Comparison of ENCODE assay signal across 22 cellular contexts in the genomic region with DNA sequence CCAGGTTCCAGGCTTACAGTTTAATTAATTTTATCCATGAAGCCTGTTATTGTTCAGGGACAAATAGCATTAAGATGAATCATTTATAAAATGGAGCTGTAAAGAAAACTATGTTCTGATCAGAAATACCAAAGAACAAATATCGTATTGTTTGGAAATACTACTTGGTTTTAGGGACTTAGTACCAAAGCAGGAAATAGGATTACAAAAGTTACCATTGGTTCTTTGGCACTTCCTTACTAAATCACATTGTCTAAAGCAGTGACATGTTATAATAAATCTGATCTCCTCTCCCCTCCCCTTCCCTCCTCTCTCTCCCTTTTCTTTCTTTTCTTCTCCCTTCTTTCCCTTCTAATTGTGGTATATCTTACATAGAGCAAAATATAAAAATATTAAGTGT. TPM values are rescaled to one million over a fixed set of nuclear protein-coding genes. Genes with fewer than 3 reads are reported as not detected.
DNase-seq lines count a peak whose midpoint lies in the region; ATAC-seq, FAIRE-seq and TF ChIP-seq lines count a peak whose summit lies in the region.
"Had no signal": no experiment of that assay in that cellular context is flagged by ENCODE, and none has a peak within 500 bp of the region (broad histone marks: within the 10 kb centered on the region; RNA-seq: fewer than 3 reads in every experiment).

No MANE protein-coding gene starts in this region.

- TF ChIP-seq CTCF in body of pancreas (IDR thresholded peaks at IDR 0.05) (no peak), pancreas (IDR thresholded peaks at IDR 0.05) (no peak)

- H2AFZ ChIP-seq in ACC112 (ENCODE audit: low read length, unreplicated experiment), result peak overlapping the region; percentile 17

- CTCF ChIA-PET in HEK293T (lab: Yijun Ruan, JAX), result interaction anchor here (0.7 kb wide), 1 partner anchor 8 kb away, joined by 3 read pairs; no protein-coding TSS in a partner anchor

- H3K36me3 ChIP-seq in ACC112 (ENCODE audit: insufficient read depth, low read length) (no peaks in the 10 kb centered on the region), body of pancreas (replicated peaks in 1 of 2; ENCODE audit: insufficient read depth in 1 of 2, low read depth in 2 of 2) (no peaks in the 10 kb centered on the region), pancreas (no peaks in the 10 kb centered on the region)
- H3K36me3 ChIP-seq: BLaER1 treated with 17β-estradiol and CSF1 and Interleukin-3, amounts not matched to agents 10 nM and 100 nM; MG63 had no signal

- H3K4me3 ChIP-seq in ACC112 (ENCODE audit: low read depth, low read length), result no peak overlapping the region
- no peak overlapping the region for H3K4me3 ChIP-seq in body of pancreas
- H3K4me3 ChIP-seq in pancreas, result no peak overlapping the region
- H3K4me3 ChIP-seq: A549; BLaER1 treated with 17β-estradiol and CSF1 and Interleukin-3, amounts not matched to agents 10 nM and 100 nM; MG63 had no signal

- DNase-seq in NCI-H460 (ENCODE audit: extremely low read depth, low read depth) (peak; percentile 6), body of pancreas (no peak), pancreas (no peak), HEK293T (ENCODE audit: extremely low spot score) (no peak), iPS-NIHi7 (ENCODE audit: extremely low spot score) (no peak)
- DNase-seq: CD8-positive, alpha-beta T cell; DMS79; IMR-90; Karpas-422; MG63; NCI-H1048; NCI-H1436; NCI-H2029; NCI-H2171; NCI-H526 treated with DMSO at 0.1 percent for 48 hours; RPMI8226; SIG-M5 had no signal

- intact Hi-C loops in body of pancreas (cut with DNase I), result no loop called here
- intact Hi-C loops in pancreas (cut with DNase I), result no loop called here

- ATAC-seq in body of pancreas (peak; percentile 97), pancreas (peak; percentile 45 to 86 (median 78)), GM21423 (IDR thresholded peaks at IDR 0.05; ENCODE audit: unreplicated experiment) (no peak)
- ATAC-seq: A549; CD8-positive, alpha-beta T cell had no signal

- H3K79me2 ChIP-seq in ACC112 (ENCODE audit: control insufficient read depth, insufficient read depth, low read length, unreplicated experiment), result no peaks in the 10 kb centered on the region

- no peaks in the 10 kb centered on the region for H3K4me1 ChIP-seq in ACC112 (ENCODE audit: control insufficient read depth, insufficient read depth, low read length, unreplicated experiment)
- no peaks in the 10 kb centered on the region for H3K4me1 ChIP-seq in body of pancreas
- H3K4me1 ChIP-seq in pancreas, result peaks cover 0 to 9% (median 0%) of the 10 kb centered on the region in 3 donors
- H3K4me1 ChIP-seq: A549; BLaER1 treated with 17β-estradiol and CSF1 and Interleukin-3, amounts not matched to agents 10 nM and 100 nM had no signal

- POLR2A ChIA-PET in HEK293T (lab: Yijun Ruan, JAX), result no interaction called here

- H3K9me3 ChIP-seq in body of pancreas (no peaks in the 10 kb centered on the region), pancreas (no peaks in the 10 kb centered on the region)
- H3K9me3 ChIP-seq: A549, MG63 had no signal

- no peak overlapping the region for H3K27ac ChIP-seq in ACC112 (ENCODE audit: low read depth, low read length)
- peak overlapping the region in 3 of 4 donors; percentile 54 to 79 (median 55) for H3K27ac ChIP-seq in body of pancreas
- H3K27ac ChIP-seq in pancreas, result peak overlapping the region in 3 of 4 donors; percentile 13 to 55 (median 38)
- H3K27ac ChIP-seq: A549; BLaER1 treated with 17β-estradiol and CSF1 and Interleukin-3, amounts not matched to agents 10 nM and 100 nM had no signal

- 63 to 76% methylated on average over 1 of the region's 1 CpG for WGBS in body of pancreas, 2 donors
- 52 to 67% methylated on average over 1 of the region's 1 CpG for WGBS in pancreas, 2 donors

- TF ChIP-seq POLR2A in body of pancreas (IDR thresholded peaks at IDR 0.05), result no peak

- H3K27me3 ChIP-seq in ACC112 (ENCODE audit: insufficient read depth, low read length), result 0 out of 2 replicates have a peak, but pooled peaks cover 6% of the 10 kb centered on the region
- H3K27me3 ChIP-seq in body of pancreas, result no peaks in the 10 kb centered on the region
- H3K27me3 ChIP-seq in pancreas, result no peaks in the 10 kb centered on the region
- H3K27me3 ChIP-seq: BLaER1 treated with 17β-estradiol and CSF1 and Interleukin-3, amounts not matched to agents 10 nM and 100 nM had no signal

- FAIRE-seq in pancreas (lab: Jason Lieb, UNC), result peak; percentile 26
- FAIRE-seq: A549, H1 had no signal

TF ChIP-seq in HEK293T, 16 proteins besides CTCF, POLR2A, EP300 and RAD21:
- TF ChIP-seq LEF1 (IDR thresholded peaks at IDR 0.05; ENCODE audit: borderline replicate concordance), result no peak
- TF ChIP-seq ELF4 (IDR thresholded peaks at IDR 0.05), result no peak
- TF ChIP-seq NFRKB (IDR thresholded peaks at IDR 0.05), result no peak
- TF ChIP-seq, protein P1, sequence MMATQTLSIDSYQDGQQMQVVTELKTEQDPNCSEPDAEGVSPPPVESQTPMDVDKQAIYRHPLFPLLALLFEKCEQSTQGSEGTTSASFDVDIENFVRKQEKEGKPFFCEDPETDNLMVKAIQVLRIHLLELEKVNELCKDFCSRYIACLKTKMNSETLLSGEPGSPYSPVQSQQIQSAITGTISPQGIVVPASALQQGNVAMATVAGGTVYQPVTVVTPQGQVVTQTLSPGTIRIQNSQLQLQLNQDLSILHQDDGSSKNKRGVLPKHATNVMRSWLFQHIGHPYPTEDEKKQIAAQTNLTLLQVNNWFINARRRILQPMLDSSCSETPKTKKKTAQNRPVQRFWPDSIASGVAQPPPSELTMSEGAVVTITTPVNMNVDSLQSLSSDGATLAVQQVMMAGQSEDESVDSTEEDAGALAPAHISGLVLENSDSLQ (IDR thresholded peaks at IDR 0.05), result no peak
- no peak for TF ChIP-seq L3MBTL2 (conservative IDR thresholded peaks at IDR 0.05)
- no peak for TF ChIP-seq BHLHE40 (IDR thresholded peaks at IDR 0.05; ENCODE audit: borderline replicate concordance)
- TF ChIP-seq FOXM1 (IDR thresholded peaks at IDR 0.05; ENCODE audit: borderline replicate concordance), result no peak
- TF ChIP-seq ZNF384 (IDR thresholded peaks at IDR 0.05), result no peak
- TF ChIP-seq HDGF (IDR thresholded peaks at IDR 0.05; ENCODE audit: borderline replicate concordance), result no peak
- TF ChIP-seq TARDBP (IDR thresholded peaks at IDR 0.05), result no peak
- no peak for TF ChIP-seq CTBP1 (IDR thresholded peaks at IDR 0.05; ENCODE audit: borderline replicate concordance)
- no peak for TF ChIP-seq FOXK2 (IDR thresholded peaks at IDR 0.05)
- no peak for TF ChIP-seq SP1 (IDR thresholded peaks at IDR 0.05)
- no peak for TF ChIP-seq FOXA1 (IDR thresholded peaks at IDR 0.05)
- TF ChIP-seq SUZ12 (IDR thresholded peaks at IDR 0.05), result no peak
- no peak for TF ChIP-seq ARNT (IDR thresholded peaks at IDR 0.05)

RNA-seq across cellular contexts. Expression of a gene that starts 29.6 kb away (rescaled TPM):
- total RNA-seq in NCI-H460 (2014; rRNA removed; shearing (Covaris generic)), result 5.1 and 5.5 TPM in 2 replicates
- 1.0 and 1.1 TPM in 2 replicates for polyA plus RNA-seq in NCI-H460 (2014; cell fraction: nucleus; rRNA removed)
- total RNA-seq in body of pancreas (10 to 100 TPM; 10.1 to 11.5 TPM), pancreas (1 to 10 TPM; 3.0 to 9.2 (median 4.8) TPM)
- 1 to 10 TPM; 2.3 to 3.3 TPM for polyA plus RNA-seq in pancreas
